Comparison of ENCODE assay signal across 8 cellular contexts in the genomic region with DNA sequence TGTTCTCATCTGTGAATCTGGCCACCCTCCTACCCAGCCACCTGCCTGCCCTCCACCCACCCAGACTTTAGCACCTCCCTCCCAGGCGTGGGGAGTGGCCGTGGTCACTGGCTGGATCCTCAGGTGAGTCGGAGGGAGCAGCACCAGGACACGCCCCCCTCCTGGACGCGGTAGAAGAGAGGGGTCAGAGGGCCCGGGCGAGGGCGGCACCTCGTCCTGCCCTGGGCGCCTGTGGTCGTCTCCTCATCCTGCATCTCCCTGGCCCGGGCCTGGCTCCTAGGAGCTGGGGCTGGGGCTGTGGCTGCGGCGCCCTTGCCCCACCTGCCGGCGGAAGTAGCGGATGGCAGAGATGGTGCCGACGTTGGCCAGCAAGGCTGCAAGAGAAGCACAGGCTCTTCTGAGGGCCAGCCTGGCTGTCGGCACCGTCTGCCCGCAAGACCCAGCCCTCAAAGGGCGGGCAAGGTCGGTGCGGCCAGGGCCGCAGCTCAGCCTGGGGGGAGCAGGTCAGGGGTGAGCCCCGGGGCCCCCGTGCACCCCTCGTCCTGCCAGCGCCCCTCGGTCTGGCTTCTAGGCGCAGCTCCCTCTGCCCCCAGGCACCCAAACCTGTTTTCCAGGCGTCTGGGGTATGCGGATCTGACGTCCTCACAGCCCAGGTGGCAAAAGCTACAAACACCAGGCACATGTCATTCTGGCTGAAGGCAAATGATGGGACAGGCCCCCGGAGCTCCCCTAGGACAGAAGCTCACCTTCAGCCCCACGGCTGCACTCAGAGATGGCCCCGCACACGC. TPM values are rescaled to one million over a fixed set of nuclear protein-coding genes. Genes with fewer than 3 reads are reported as not detected.
DNase-seq lines count a peak whose midpoint lies in the region; ATAC-seq and TF ChIP-seq lines count a peak whose summit lies in the region.

No MANE protein-coding gene starts in this region.

- TF ChIP-seq CTCF in BJ (IDR thresholded peaks at IDR 0.05; ENCODE audit: insufficient read depth, low read depth, low read length) (peak; percentile 80), WERI-Rb-1 (IDR thresholded peaks at IDR 0.05; ENCODE audit: low read depth, low read length) (peak; percentile 36; the same call in 1 of the 2 replicates), colonic mucosa (IDR thresholded peaks at IDR 0.05) (peak; percentile 32), mesothelial cell of epicardium (IDR thresholded peaks at IDR 0.05; ENCODE audit: unreplicated experiment) (peak; percentile 69)

- CTCF ChIA-PET in BJ (lab: Yijun Ruan, JAX): interaction anchor here (0.5 to 3.2 kb wide), 17 partner anchors 8 to 331 kb away, joined by 3 to 14 read pairs (median 3); partner anchors contain the start of genes HES4 and PLEKHN1

- H3K27ac ChIP-seq in WERI-Rb-1 (peak overlapping the region; percentile 19; the same call in 1 of the 2 replicates), colonic mucosa (no peak overlapping the region)

- peaks cover 3% of the 10 kb centered on the region for H3K4me1 ChIP-seq in colonic mucosa

- DNase-seq in BJ (ENCODE audit: low read depth): no peak
- peak; percentile 72 to 80 for DNase-seq in NCI-H1930 (lab: John Stamatoyannopoulos, UW)
- peak; percentile 53 for DNase-seq in WERI-Rb-1
- DNase-seq in colonic mucosa: peak; percentile 74
- peak; percentile 63 to 85 for DNase-seq in mesothelial cell of epicardium (ENCODE audit: low spot score in 2 of 2, unreplicated experiment in 2 of 2)
- DNase-seq in stimulated activated naive CD8-positive, alpha-beta T cell treated with anti-CD3 and anti-CD28 coated beads, Interleukin-15, amount 100 ng/mL, for 72 hours: peak; percentile 70 to 71

- H3K4me3 ChIP-seq in BJ (ENCODE audit: low read depth, low read length) (peak overlapping the region; percentile 42), WERI-Rb-1 (ENCODE audit: low read depth, low read length) (peak overlapping the region; percentile 23), colonic mucosa (peak overlapping the region; percentile 2)

- H3K27me3 Mint-ChIP-seq in mesothelial cell of epicardium (ENCODE audit: low read depth): no peaks in the 10 kb centered on the region
- peaks cover 58% of the 10 kb centered on the region for H3K27me3 Mint-ChIP-seq in stimulated activated naive CD8-positive, alpha-beta T cell treated with anti-CD3 and anti-CD28 coated beads, Interleukin-15, amount 100 ng/mL, for 72 hours

- POLR2A ChIA-PET in BJ (lab: Charles Lee): no interaction called here

- ATAC-seq in GM18868 (IDR thresholded peaks at IDR 0.05; ENCODE audit: unreplicated experiment): peak; percentile 52
- peak; percentile 81 for ATAC-seq in stimulated activated naive CD8-positive, alpha-beta T cell treated with anti-CD3 and anti-CD28 coated beads, Interleukin-15, amount 100 ng/mL, for 72 hours
- ATAC-seq in GM21825 (IDR thresholded peaks at IDR 0.05; ENCODE audit: unreplicated experiment): no peak

- intact Hi-C loops in colonic mucosa (cut with DNase I): no loop called here

- H3K9me3 ChIP-seq in WERI-Rb-1 (ENCODE audit: severe bottlenecking): no peaks in the 10 kb centered on the region
- H3K9me3 ChIP-seq in colonic mucosa: no peaks in the 10 kb centered on the region

- peak overlapping the region; percentile 90 for H3K27ac Mint-ChIP-seq in mesothelial cell of epicardium
- H3K27ac Mint-ChIP-seq in stimulated activated naive CD8-positive, alpha-beta T cell treated with anti-CD3 and anti-CD28 coated beads, Interleukin-15, amount 100 ng/mL, for 72 hours: no peak overlapping the region

- no peak overlapping the region for H3K9ac ChIP-seq in colonic mucosa (ENCODE audit: low read depth in 2 of 2, low read length in 2 of 2)

- no peaks in the 10 kb centered on the region for H3K27me3 ChIP-seq in BJ (ENCODE audit: control insufficient read depth, insufficient read depth, low read length)
- H3K27me3 ChIP-seq in WERI-Rb-1 (ENCODE audit: insufficient read depth, low read depth, severe bottlenecking): no peaks in the 10 kb centered on the region
- peaks cover 13% of the 10 kb centered on the region for H3K27me3 ChIP-seq in colonic mucosa

- peaks cover 6% of the 10 kb centered on the region for H3K36me3 Mint-ChIP-seq in mesothelial cell of epicardium

- H3K36me3 ChIP-seq in BJ (ENCODE audit: control insufficient read depth, insufficient read depth, low read length) (no peaks in the 10 kb centered on the region), WERI-Rb-1 (no peaks in the 10 kb centered on the region), colonic mucosa (no peaks in the 10 kb centered on the region)

- peak overlapping the region; percentile 59 for H3K4me3 Mint-ChIP-seq in mesothelial cell of epicardium
- H3K4me3 Mint-ChIP-seq in stimulated activated naive CD8-positive, alpha-beta T cell treated with anti-CD3 and anti-CD28 coated beads, Interleukin-15, amount 100 ng/mL, for 72 hours: peak overlapping the region; percentile 9 to 29

- H3K9me3 Mint-ChIP-seq in mesothelial cell of epicardium: peaks cover 3% of the 10 kb centered on the region
- peaks cover 0 to 7% of the 10 kb centered on the region in 2 donors for H3K9me3 Mint-ChIP-seq in stimulated activated naive CD8-positive, alpha-beta T cell treated with anti-CD3 and anti-CD28 coated beads, Interleukin-15, amount 100 ng/mL, for 72 hours

- peaks cover 11% of the 10 kb centered on the region for H3K4me1 Mint-ChIP-seq in mesothelial cell of epicardium
- peaks cover 13% of the 10 kb centered on the region for H3K4me1 Mint-ChIP-seq in stimulated activated naive CD8-positive, alpha-beta T cell treated with anti-CD3 and anti-CD28 coated beads, Interleukin-15, amount 100 ng/mL, for 72 hours

RNA-seq across cellular contexts. Expression of gene PERM1, which starts 5.8 kb away (rescaled TPM):
- polyA plus RNA-seq in BJ (2011; rRNA removed): not detected in 2 replicates
- polyA minus RNA-seq in BJ (2011; rRNA and poly(A)+ RNA removed): not detected in 2 replicates
- not detected for total RNA-seq in colonic mucosa
- 1.6 to 2.8 TPM (median 2.7 TPM) in 3 replicates for total RNA-seq in mesothelial cell of epicardium

RNA-seq across cellular contexts. Expression of gene PLEKHN1, which starts 9.8 kb away (rescaled TPM):
- polyA plus RNA-seq in BJ (2011; rRNA removed): 0.48 and 0.88 TPM in 2 replicates
- polyA minus RNA-seq in BJ (2011; rRNA and poly(A)+ RNA removed): 0.26 and 0.28 TPM in 2 replicates
- under 1 TPM; 0.61 to 0.64 TPM for total RNA-seq in colonic mucosa
- total RNA-seq in mesothelial cell of epicardium: 33.6 to 36.0 TPM (median 34.4 TPM) in 3 replicates

RNA-seq across cellular contexts. Expression of gene KLHL17, which starts 15.7 kb away (rescaled TPM):
- polyA plus RNA-seq in BJ (2011; rRNA removed): 6.7 and 14.7 TPM in 2 replicates
- polyA minus RNA-seq in BJ (2011; rRNA and poly(A)+ RNA removed): 2.2 and 5.6 TPM in 2 replicates
- total RNA-seq in colonic mucosa: 10 to 100 TPM in 1 of 2 donors, 1 to 10 TPM in 1; 9.9 to 16.7 TPM
- 44.7 to 49.8 TPM (median 47.0 TPM) in 3 replicates for total RNA-seq in mesothelial cell of epicardium

RNA-seq across cellular contexts. Expression of gene NOC2L, which starts 17.0 kb away (rescaled TPM):
- polyA plus RNA-seq in BJ (2011; rRNA removed): 33.7 and 49.7 TPM in 2 replicates
- polyA minus RNA-seq in BJ (2011; rRNA and poly(A)+ RNA removed): 36.8 and 49.0 TPM in 2 replicates
- 100 to 1,000 TPM in 1 of 2 donors, 10 to 100 TPM in 1; 46.9 to 127 TPM for total RNA-seq in colonic mucosa
- total RNA-seq in mesothelial cell of epicardium: 69.3 to 73.1 TPM (median 69.8 TPM) in 3 replicates

RNA-seq across cellular contexts. Expression of gene HES4, which starts 23.8 kb away (rescaled TPM):
- polyA plus RNA-seq in BJ (2011; rRNA removed): 5.6 and 10.8 TPM in 2 replicates
- polyA minus RNA-seq in BJ (2011; rRNA and poly(A)+ RNA removed): 1.7 and 2.0 TPM in 2 replicates
- 10 to 100 TPM; 30.5 to 47.3 TPM for total RNA-seq in colonic mucosa
- 87.7 to 92.1 TPM (median 92.0 TPM) in 3 replicates for total RNA-seq in mesothelial cell of epicardium

Comparison
In these comparisons a context has a peak if more than half of its experiments do, and no peak if none do; other contexts are left out.
1. RNA of gene PLEKHN1, which starts 9.8 kb away (total RNA-seq): 33.6 to 36.0 TPM in mesothelial cell of epicardium; 0.61 to 0.64 TPM in colonic mucosa; every median in the first group is over 10 times any median in the second.
2. Peak in every context shown above with its lines, with median percentiles within 50 percentile points of each other: H3K4me3 ChIP-seq and CTCF ChIP-seq.